17 cellular contexts compared by ENCODE assay signal in genomic region chr5:154608531-154609011, GRCh38.
DNase-seq lines count a peak whose midpoint lies in the region; FAIRE-seq and TF ChIP-seq lines count a peak whose summit lies in the region.
"Had no signal": no experiment of that assay in that cellular context is flagged by ENCODE, and none has a peak within 500 bp of the region (broad histone marks: within the 10 kb centered on the region; RNA-seq: fewer than 3 reads in every experiment).

No MANE protein-coding gene starts in this region.

- H3K9me3 ChIP-seq in HUES64 (ENCODE audit: insufficient read depth, low read depth, low read length) (no peaks in the 10 kb centered on the region), H1 (ENCODE audit: insufficient read depth in 2 of 2, low read depth in 1 of 2, low read length in 1 of 2) (no peaks in the 10 kb centered on the region), small intestine (ENCODE audit: control insufficient read depth, low read depth) (no peaks in the 10 kb centered on the region)
- H3K9me3 ChIP-seq: HAP-1 had no signal

- DNase-seq in ELF-1 (ENCODE audit: low read depth, low spot score): peak; percentile 87
- DNase-seq in H1 (ENCODE audit: low read depth in 1 of 2, low spot score in 2 of 2): peak in 1 of 2 experiments; percentile 57
- no peak for DNase-seq in nephron progenitor cell
- no peak for DNase-seq in NCI-H774 (lab: John Stamatoyannopoulos, UW)
- no peak for DNase-seq in small intestine
- no peak for DNase-seq in GM19238 (ENCODE audit: insufficient read length, low spot score)
- DNase-seq in anterior cingulate cortex (lab: John Stamatoyannopoulos, UW): no peak
- DNase-seq: MV-4-11, NCI-H1436 treated with DMSO at 0.1 percent for 48 hours, NCI-H2081, NCI-H510A treated with DMSO at 0.1 percent for 48 hours, SHP77 treated with DMSO at 0.1 percent for 48 hours had no signal

- H3K23ac ChIP-seq in H1 (ENCODE audit: insufficient read length): no peak overlapping the region

- peak overlapping the region in 1 of 2 experiments; percentile 2; a peak in 1 of 4 replicates for H3K4me2 ChIP-seq in H1 (ENCODE audit: insufficient read depth in 1 of 2, low read depth in 2 of 2, low read length in 2 of 2)

- no peak overlapping the region for H3K14ac ChIP-seq in H1 (ENCODE audit: insufficient read length)

- H3K27ac Mint-ChIP-seq in nephron progenitor cell: no peak overlapping the region

- TF ChIP-seq RAD21 in H1 (IDR thresholded peaks at IDR 0.05 in 1 of 2, conservative IDR thresholded peaks at IDR 0.05 in 1 of 2; ENCODE audit: low read depth in 2 of 2, low read length in 2 of 2): peak in 1 of 2 experiments; percentile 8; a peak in 1 of 4 replicates

- H3K79me2 ChIP-seq in H1 (ENCODE audit: control insufficient read depth in 1 of 2, insufficient read depth in 2 of 2, low read length in 2 of 2): no peaks in the 10 kb centered on the region

- peak in 1 of 2 experiments; percentile 46; a peak in 1 of 3 replicates for TF ChIP-seq POLR2A in H1 (IDR thresholded peaks at IDR 0.05; ENCODE audit: control extremely low read depth in 1 of 2, low read depth in 2 of 2, low read length in 2 of 2)

- no peak overlapping the region for H2BK120ac ChIP-seq in H1 (replicated peaks; ENCODE audit: low read depth, low read length)

- H3K23me2 ChIP-seq in H1 (ENCODE audit: low read depth, low read length): peaks cover 4% of the 10 kb centered on the region; the same call in 1 of the 2 replicates

- H3K36me3 Mint-ChIP-seq in nephron progenitor cell (ENCODE audit: low read depth): no peaks in the 10 kb centered on the region
- H3K36me3 Mint-ChIP-seq: CD14-positive monocyte had no signal

- H3K79me1 ChIP-seq in H1 (ENCODE audit: low read depth, low read length): no peaks in the 10 kb centered on the region

- H3K36me3 ChIP-seq in HUES64 (ENCODE audit: insufficient read depth, low read length) (no peaks in the 10 kb centered on the region), H1 (ENCODE audit: control insufficient read depth in 2 of 4, insufficient read depth in 4 of 4, low read length in 3 of 4) (no peaks in the 10 kb centered on the region), small intestine (ENCODE audit: control insufficient read depth in 2 of 2, insufficient read depth in 2 of 2, low read length in 2 of 2) (no peaks in the 10 kb centered on the region)
- H3K36me3 ChIP-seq: HAP-1 had no signal

- no peak; a peak in 1 of 3 replicates for TF ChIP-seq EP300 in H1 (IDR thresholded peaks at IDR 0.05; ENCODE audit: borderline replicate concordance in 1 of 2, low read depth in 2 of 2, low read length in 2 of 2)

- no peak overlapping the region for H2AFZ ChIP-seq in H1 (ENCODE audit: low read length)

- H3K9me3 Mint-ChIP-seq in nephron progenitor cell: no peaks in the 10 kb centered on the region

- peaks cover 28% of the 10 kb centered on the region for H3K4me1 Mint-ChIP-seq in nephron progenitor cell

- no peak overlapping the region for H2BK15ac ChIP-seq in H1 (ENCODE audit: low read length)

- FAIRE-seq in H1 (lab: Jason Lieb, UNC): no peak
- no peak for FAIRE-seq in small intestine (lab: Jason Lieb, UNC)
- FAIRE-seq: GM12892, HTR-8/SVneo had no signal

- H3K4me3 ChIP-seq in HUES64 (ENCODE audit: low read length): 0 out of 2 replicates have a peak overlapping the region, but pooled peaks have one; percentile 12
- peak overlapping the region in 1 of 4 experiments; percentile 1; a peak in 1 of 8 replicates for H3K4me3 ChIP-seq in H1 (ENCODE audit: extremely low read depth in 1 of 4, insufficient read depth in 2 of 4, low read depth in 3 of 4, low read length in 4 of 4)
- H3K4me3 ChIP-seq in small intestine (ENCODE audit: low read depth in 1 of 2, low read length in 2 of 2): no peak overlapping the region
- H3K4me3 ChIP-seq: HAP-1 had no signal

- CTCF ChIA-PET in H1 (lab: Charles Lee; ENCODE audit: partially characterized antibody): interaction anchor here (0.7 to 10.4 kb wide), 14 partner anchors 19 to 204 kb away, joined by 3 to 273 read pairs (median 6); no protein-coding TSS in a partner anchor

- H3K27me3 ChIP-seq in HUES64 (ENCODE audit: insufficient read depth, low read length) (peaks cover 68% of the 10 kb centered on the region), H1 (replicated peaks in 1 of 4; ENCODE audit: control insufficient read depth in 3 of 4, extremely low read depth in 1 of 4, insufficient read depth in 3 of 4, low read length in 3 of 4) (peaks cover 9 to 44% (median 41%) of the 10 kb centered on the region in 4 experiments), small intestine (ENCODE audit: control insufficient read depth in 2 of 2, insufficient read depth in 2 of 2, low read length in 2 of 2) (peaks cover 0 to 14% of the 10 kb centered on the region in 2 donors)

- no peak overlapping the region for H4K5ac ChIP-seq in H1 (ENCODE audit: insufficient read length, low read depth, low read length)

- no peak overlapping the region for H3K4ac ChIP-seq in H1 (replicated peaks; ENCODE audit: insufficient read length, low read depth, low read length)

- H4K20me1 ChIP-seq in H1 (replicated peaks in 1 of 2; ENCODE audit: control insufficient read depth in 1 of 2, insufficient read depth in 2 of 2, low read length in 2 of 2): no peaks in the 10 kb centered on the region

- H4K91ac ChIP-seq in H1 (replicated peaks; ENCODE audit: insufficient read length, low read length): peak overlapping the region; percentile 13

- H3K27ac ChIP-seq in HUES64 (ENCODE audit: low read depth, low read length) (no peak overlapping the region), H1 (ENCODE audit: low read depth, low read length) (no peak overlapping the region), small intestine (ENCODE audit: low read depth in 1 of 2, low read length in 1 of 2) (no peak overlapping the region)

- no peak overlapping the region for H4K8ac ChIP-seq in H1 (ENCODE audit: extremely low read depth, insufficient read depth, low read length)

- 0 out of 2 replicates have a peak overlapping the region, but pooled peaks have one; percentile 0 for H3K18ac ChIP-seq in H1 (ENCODE audit: extremely low read depth, low read length)

- no peak overlapping the region for H3K56ac ChIP-seq in H1 (replicated peaks; ENCODE audit: insufficient read length, low read depth, low read length)

- WGBS in HUES64: 7% methylated on average over 7 of the region's 7 CpGs
- 14% methylated on average over 7 of the region's 7 CpGs; no CpG with 5 or more reads in 1 of the 2 experiments for WGBS in H1 (ENCODE audit: extremely low coverage in 1 of 2, insufficient coverage in 1 of 2, insufficient read length in 1 of 2, insufficient replicate concordance in 2 of 2, low coverage in 1 of 2, low lambda C conversion rate in 2 of 2, missing lambda C conversion rate in 1 of 2), 2 experiments
- 16 to 32% (median 23%) methylated on average over 7 of the region's 7 CpGs for WGBS in small intestine, 3 donors

- POLR2A ChIA-PET in H1 (lab: Charles Lee; ENCODE audit: partially characterized antibody): interaction anchor here (1.0 to 1.9 kb wide), 3 partner anchors 87 to 134 kb away, joined by 3 to 6 read pairs (median 3); no protein-coding TSS in a partner anchor

- H3K4me3 Mint-ChIP-seq in nephron progenitor cell: peak overlapping the region; percentile 11

- H2BK5ac ChIP-seq in H1 (ENCODE audit: low read depth, low read length): no peak overlapping the region; the same call in 1 of the 2 replicates

- peaks cover 22% of the 10 kb centered on the region for H3K4me1 ChIP-seq in HUES64 (ENCODE audit: insufficient read depth, low read length)
- H3K4me1 ChIP-seq in H1 (replicated peaks in 1 of 4; ENCODE audit: control insufficient read depth in 3 of 4, insufficient read depth in 4 of 4, low read length in 3 of 4): peaks cover 6 to 8% (median 8%) of the 10 kb centered on the region in 4 experiments; a peak in 6 of 7 replicates
- H3K4me1 ChIP-seq in small intestine (ENCODE audit: control insufficient read depth in 2 of 2, insufficient read depth in 1 of 2, low read depth in 1 of 2, low read length in 1 of 2): peaks cover 0 to 1% of the 10 kb centered on the region in 2 donors

- H3K27me3 Mint-ChIP-seq in nephron progenitor cell (ENCODE audit: low read depth, poor library complexity): peaks cover 90% of the 10 kb centered on the region

- no peak overlapping the region for H2AK5ac ChIP-seq in H1 (ENCODE audit: low read depth, low read length)

- H2BK20ac ChIP-seq in H1 (ENCODE audit: low read length): no peak overlapping the region

- H2BK12ac ChIP-seq in H1 (ENCODE audit: low read depth, low read length): no peak overlapping the region

- no peak for TF ChIP-seq CTCF in H1 (IDR thresholded peaks at IDR 0.05; ENCODE audit: control extremely low read depth in 1 of 3, insufficient read depth in 1 of 3, low read depth in 1 of 3, low read length in 3 of 3)
- TF ChIP-seq CTCF in nephron progenitor cell (IDR thresholded peaks at IDR 0.05): no peak

- H3K9ac ChIP-seq in HUES64 (ENCODE audit: low read depth, low read length) (no peak overlapping the region), H1 (replicated peaks in 1 of 4; ENCODE audit: extremely low read depth in 1 of 4, low read depth in 3 of 4, low read length in 3 of 4) (no peak overlapping the region)

TF ChIP-seq in H1, 55 proteins besides CTCF, POLR2A, EP300 and RAD21:
- peak; percentile 89 for TF ChIP-seq TAF7 (optimal IDR thresholded peaks at IDR 0.05; ENCODE audit: borderline replicate concordance, low read depth, low read length)
- peak; percentile 28 for TF ChIP-seq CTBP2 (IDR thresholded peaks at IDR 0.05; ENCODE audit: borderline replicate concordance, insufficient read depth, insufficient read length, low read length)
- TF ChIP-seq ATF3 (IDR thresholded peaks at IDR 0.05; ENCODE audit: insufficient read depth, low read depth, low read length): no peak
TF ChIP-seq in H1: peak in this region for 2.
